Comparison of ENCODE assay signal across 21 cellular contexts in the genomic region with DNA sequence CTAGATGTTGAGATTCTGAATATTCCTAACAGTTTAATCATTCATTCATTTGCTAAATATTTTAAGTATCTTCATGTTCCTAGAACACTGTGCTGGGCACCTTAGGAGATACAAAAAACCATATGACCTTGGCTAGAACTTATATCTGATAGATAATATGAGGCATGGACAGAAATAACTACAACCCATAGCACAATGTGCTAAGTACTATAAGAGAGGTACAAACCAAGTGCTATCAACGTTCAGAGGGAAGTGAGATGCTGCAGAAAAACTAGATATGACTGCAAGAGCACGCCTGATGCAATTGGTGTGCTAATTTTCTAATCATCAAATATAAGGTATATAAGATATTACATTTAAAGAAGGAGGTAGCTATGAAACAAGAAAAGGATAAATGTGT.
"Had no signal": no experiment of that assay in that cellular context is flagged by ENCODE, and none has a peak within 500 bp of the region (broad histone marks: within the 10 kb centered on the region; RNA-seq: fewer than 3 reads in every experiment).

No MANE protein-coding gene starts in this region.

- ATAC-seq: Panc1 had no signal

- H3K9me3 ChIP-seq: MG63, SJSA1 had no signal

- H3K4me1 ChIP-seq: SJSA1 had no signal

- H3K36me3 ChIP-seq: MG63, SJSA1 had no signal

- H3K27ac ChIP-seq: HL-60, RWPE1, SJSA1, SK-N-MC had no signal

- H3K4me3 ChIP-seq: MG63, SJSA1, SK-N-MC had no signal

- FAIRE-seq: HTR-8/SVneo had no signal

- DNase-seq: KG1, MG63, NCI-H1092 treated with DMSO at 0.1 percent for 48 hours, NCI-H1436, NCI-H187, NCI-H2029, NCI-H2081 treated with DMSO at 0.1 percent for 48 hours, NCI-H2171, NCI-H226, NCI-H446, NCI-H510A, NCI-H524 treated with DMSO at 0.1 percent for 48 hours, NCI-H69, NCI-H774, SIG-M5 had no signal
